Comparison of ENCODE assay signal across 1 cellular context in the genomic region with DNA sequence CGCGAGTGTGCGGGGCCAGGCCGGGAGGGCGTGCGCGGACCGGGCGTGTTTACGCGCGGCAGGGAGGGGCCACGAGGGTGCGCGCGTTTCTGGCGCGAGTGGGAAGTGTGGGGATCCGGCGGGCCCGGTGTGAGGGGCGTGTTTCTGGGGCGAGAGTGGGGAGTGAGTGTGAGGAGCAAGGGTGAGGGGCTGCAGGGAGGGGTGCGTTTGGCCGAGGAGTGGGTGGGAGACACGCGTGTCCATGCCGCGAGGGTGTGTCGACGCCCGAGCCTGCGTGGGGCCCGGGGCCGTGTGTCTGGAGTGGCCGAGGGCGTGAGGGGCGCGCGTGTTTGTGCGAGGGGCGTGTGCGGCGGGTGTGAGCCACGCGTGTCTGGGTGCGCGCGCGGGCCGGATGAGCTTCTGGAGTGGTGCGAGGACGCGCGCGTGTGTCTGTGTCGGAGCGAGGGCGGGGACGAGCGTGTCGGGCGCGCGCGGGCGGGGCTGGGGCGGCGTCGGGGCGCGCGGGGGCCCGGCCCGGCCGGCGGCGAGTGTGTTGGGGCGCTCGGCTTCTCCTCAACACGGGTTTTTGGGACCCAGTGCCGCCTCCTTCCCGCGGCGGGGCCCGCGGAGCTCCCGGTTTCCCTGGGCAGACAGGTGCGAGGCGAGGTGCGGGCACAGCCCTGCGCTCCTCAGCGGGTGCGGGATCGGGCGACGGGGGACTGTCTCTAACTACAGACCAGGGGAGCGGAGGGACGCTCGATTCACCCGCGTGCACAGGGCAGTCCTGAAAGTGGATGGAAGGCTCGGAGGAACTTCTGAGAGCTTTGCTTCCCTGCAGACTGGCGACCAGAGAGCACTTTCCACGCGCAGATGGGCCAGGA.
TF ChIP-seq lines count a peak whose summit lies in the region.

No MANE protein-coding gene starts in this region.

TF ChIP-seq in HEK293, 187 proteins besides CTCF, POLR2A, EP300 and RAD21 (continued from another document):
- TF ChIP-seq ZNF18 (tag by site-specific recombination; IDR thresholded peaks at IDR 0.05): no peak
- peak; percentile 43; the same call in 1 of the 2 replicates for TF ChIP-seq ZEB2 (tag by site-specific recombination; IDR thresholded peaks at IDR 0.05)
- peak; percentile 45; the same call in 1 of the 2 replicates for TF ChIP-seq KLF7 (tag by site-specific recombination; IDR thresholded peaks at IDR 0.05; ENCODE audit: borderline replicate concordance)
- TF ChIP-seq ZNF785 (tag by site-specific recombination; IDR thresholded peaks at IDR 0.05): peak; percentile 99
- TF ChIP-seq ZNF433 (tag by site-specific recombination; IDR thresholded peaks at IDR 0.05; ENCODE audit: low read depth): no peak
- no peak for TF ChIP-seq ZNF211 (tag by site-specific recombination; IDR thresholded peaks at IDR 0.05; ENCODE audit: low read depth)
- peak; percentile 81; the same call in 1 of the 2 replicates for TF ChIP-seq ZBTB7A (tag by site-specific recombination; IDR thresholded peaks at IDR 0.05; ENCODE audit: low read depth)
- peak; percentile 63 for TF ChIP-seq EGR2 (tag by site-specific recombination; IDR thresholded peaks at IDR 0.05; ENCODE audit: low read depth)
- 0 out of 2 replicates have a peak, but pooled peaks have one; percentile 36 for TF ChIP-seq KLF16 (tag by site-specific recombination; IDR thresholded peaks at IDR 0.05)
- TF ChIP-seq ZNF132 (tag by site-specific recombination; IDR thresholded peaks at IDR 0.05; ENCODE audit: borderline replicate concordance): no peak
- TF ChIP-seq GLIS1 (tag by site-specific recombination; IDR thresholded peaks at IDR 0.05): no peak
- TF ChIP-seq ZFHX2 (tag by site-specific recombination; conservative IDR thresholded peaks at IDR 0.05): peak; percentile 75
- TF ChIP-seq ZNF202 (tag by site-specific recombination; IDR thresholded peaks at IDR 0.05; ENCODE audit: borderline replicate concordance): no peak
- TF ChIP-seq ZNF843 (tag by site-specific recombination; IDR thresholded peaks at IDR 0.05): 0 out of 2 replicates have a peak, but pooled peaks have one; percentile 41
- no peak for TF ChIP-seq GLIS2 (tag by site-specific recombination; IDR thresholded peaks at IDR 0.05)
- TF ChIP-seq, protein P1, sequence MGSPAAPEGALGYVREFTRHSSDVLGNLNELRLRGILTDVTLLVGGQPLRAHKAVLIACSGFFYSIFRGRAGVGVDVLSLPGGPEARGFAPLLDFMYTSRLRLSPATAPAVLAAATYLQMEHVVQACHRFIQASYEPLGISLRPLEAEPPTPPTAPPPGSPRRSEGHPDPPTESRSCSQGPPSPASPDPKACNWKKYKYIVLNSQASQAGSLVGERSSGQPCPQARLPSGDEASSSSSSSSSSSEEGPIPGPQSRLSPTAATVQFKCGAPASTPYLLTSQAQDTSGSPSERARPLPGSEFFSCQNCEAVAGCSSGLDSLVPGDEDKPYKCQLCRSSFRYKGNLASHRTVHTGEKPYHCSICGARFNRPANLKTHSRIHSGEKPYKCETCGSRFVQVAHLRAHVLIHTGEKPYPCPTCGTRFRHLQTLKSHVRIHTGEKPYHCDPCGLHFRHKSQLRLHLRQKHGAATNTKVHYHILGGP (tag by site-specific recombination; IDR thresholded peaks at IDR 0.05): no peak
- peak; percentile 95 for TF ChIP-seq KLF8 (tag by site-specific recombination; IDR thresholded peaks at IDR 0.05)
- TF ChIP-seq ZBTB21 (tag by site-specific recombination; IDR thresholded peaks at IDR 0.05): no peak
- TF ChIP-seq, protein P2, sequence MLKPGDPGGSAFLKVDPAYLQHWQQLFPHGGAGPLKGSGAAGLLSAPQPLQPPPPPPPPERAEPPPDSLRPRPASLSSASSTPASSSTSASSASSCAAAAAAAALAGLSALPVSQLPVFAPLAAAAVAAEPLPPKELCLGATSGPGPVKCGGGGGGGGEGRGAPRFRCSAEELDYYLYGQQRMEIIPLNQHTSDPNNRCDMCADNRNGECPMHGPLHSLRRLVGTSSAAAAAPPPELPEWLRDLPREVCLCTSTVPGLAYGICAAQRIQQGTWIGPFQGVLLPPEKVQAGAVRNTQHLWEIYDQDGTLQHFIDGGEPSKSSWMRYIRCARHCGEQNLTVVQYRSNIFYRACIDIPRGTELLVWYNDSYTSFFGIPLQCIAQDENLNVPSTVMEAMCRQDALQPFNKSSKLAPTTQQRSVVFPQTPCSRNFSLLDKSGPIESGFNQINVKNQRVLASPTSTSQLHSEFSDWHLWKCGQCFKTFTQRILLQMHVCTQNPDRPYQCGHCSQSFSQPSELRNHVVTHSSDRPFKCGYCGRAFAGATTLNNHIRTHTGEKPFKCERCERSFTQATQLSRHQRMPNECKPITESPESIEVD (tag by site-specific recombination; IDR thresholded peaks at IDR 0.05): no peak
- no peak for TF ChIP-seq SP3 (tag by site-specific recombination; IDR thresholded peaks at IDR 0.05)
- peak; percentile 89 for TF ChIP-seq KLF1 (tag by site-specific recombination; IDR thresholded peaks at IDR 0.05)
- TF ChIP-seq MEIS1 (CRISPR knock-in tag; IDR thresholded peaks at IDR 0.05; ENCODE audit: borderline replicate concordance): no peak
